Comparison of ENCODE assay signal across 9 cellular contexts in the genomic region with DNA sequence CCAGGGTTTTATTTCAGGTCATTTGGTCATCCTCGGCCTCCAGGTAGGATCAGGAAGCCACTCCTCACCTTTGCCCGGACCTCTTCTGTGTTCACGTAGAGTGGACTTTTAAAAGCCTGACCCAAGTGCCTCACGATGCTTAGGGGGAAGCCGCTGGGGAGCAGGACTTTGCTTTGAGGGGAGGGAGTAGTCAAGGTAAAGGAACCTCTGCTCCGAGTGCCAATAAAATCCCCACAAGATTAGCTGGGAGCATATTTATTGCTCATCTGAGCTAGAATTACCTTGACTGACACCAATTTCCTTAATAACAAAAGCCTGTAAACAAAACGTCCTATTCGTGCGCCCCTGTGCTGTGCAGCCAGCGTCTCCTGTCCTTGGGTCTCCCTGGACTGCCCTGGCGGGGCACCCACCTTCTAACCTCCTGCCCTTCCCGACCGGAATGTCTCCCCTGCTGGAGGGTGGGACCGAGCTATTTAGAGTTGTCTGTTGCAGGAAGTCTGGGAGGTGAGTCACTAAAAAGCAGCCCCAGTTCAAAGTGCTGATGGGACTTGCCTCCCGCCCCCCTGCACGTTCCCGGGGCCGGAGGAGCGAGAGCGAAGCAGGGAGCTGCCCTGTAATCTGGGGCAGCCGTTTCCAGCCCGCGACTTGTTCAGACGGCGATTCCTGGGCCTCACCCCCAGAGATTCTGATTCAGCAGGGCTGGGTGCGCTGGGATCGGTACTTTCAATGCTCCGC. TPM values are rescaled to one million over a fixed set of nuclear protein-coding genes. Genes with fewer than 3 reads are reported as not detected.
A peak's percentile ranks its signal among the peaks of the same experiment; 100 is the strongest.
DNase-seq lines count a peak whose midpoint lies in the region; ATAC-seq and TF ChIP-seq lines count a peak whose summit lies in the region.
"Had no signal": no experiment of that assay in that cellular context is flagged by ENCODE, and none has a peak within 500 bp of the region (broad histone marks: within the 10 kb centered on the region; RNA-seq: fewer than 3 reads in every experiment).

No MANE protein-coding gene starts in this region.

- peak overlapping the region; percentile 8 for H2BK15ac ChIP-seq in neuronal stem cell (ENCODE audit: low read length)

- no peak overlapping the region for H2BK120ac ChIP-seq in neuronal stem cell (ENCODE audit: low read depth, low read length)

- no peak overlapping the region for H4K8ac ChIP-seq in neuronal stem cell (ENCODE audit: low read depth, low read length)

- H3K14ac ChIP-seq in neuronal stem cell (ENCODE audit: low read length): no peak overlapping the region

- peaks cover 0 to 63% (median 9%) of the 10 kb centered on the region in 3 experiments for H3K27me3 ChIP-seq in neuronal stem cell (ENCODE audit: control insufficient read depth in 3 of 3, insufficient read depth in 3 of 3, low read depth in 1 of 3, low read length in 3 of 3)
- H3K27me3 ChIP-seq in testis: no peaks in the 10 kb centered on the region

- H3K9me3 ChIP-seq in neuronal stem cell (replicated peaks in 1 of 2; ENCODE audit: control insufficient read depth in 2 of 2, insufficient read depth in 1 of 2, low read depth in 1 of 2, low read length in 2 of 2): no peaks in the 10 kb centered on the region
- no peaks in the 10 kb centered on the region for H3K9me3 ChIP-seq in testis

- intact Hi-C loops in testis (cut with DNase I; ENCODE audit: low total_unique reads): loop anchor here (10.0 kb wide), 1 partner anchor 214 kb away; no protein-coding TSS in a partner anchor

- H3K4me3 ChIP-seq in fibroblast of villous mesenchyme (ENCODE audit: low read depth, low read length) (peak overlapping the region; percentile 74), neuronal stem cell (ENCODE audit: low read length in 2 of 2) (peak overlapping the region; percentile 65 to 84), testis (peak overlapping the region; percentile 62 to 70)

- H3K27ac ChIP-seq in neuronal stem cell (replicated peaks; ENCODE audit: low read length) (peak overlapping the region; percentile 60), testis (peak overlapping the region; percentile 43 to 68)

- H3K4me1 ChIP-seq in neuronal stem cell (ENCODE audit: control insufficient read depth in 2 of 2, insufficient read depth in 1 of 2, low read depth in 1 of 2, low read length in 2 of 2): peaks cover 20 to 25% of the 10 kb centered on the region in 2 donors
- H3K4me1 ChIP-seq in testis: peaks cover 33% of the 10 kb centered on the region

- no peaks in the 10 kb centered on the region for H3K79me1 ChIP-seq in neuronal stem cell (ENCODE audit: low read depth, low read length)

- peak overlapping the region; percentile 51 for H3K23ac ChIP-seq in neuronal stem cell (ENCODE audit: low read depth, low read length, poor library complexity)

- H2AFZ ChIP-seq in neuronal stem cell (ENCODE audit: low read length): peak overlapping the region; percentile 97

- no peak overlapping the region for H3K4ac ChIP-seq in neuronal stem cell (ENCODE audit: low read length)

- peak overlapping the region; percentile 85 for H3K9ac ChIP-seq in neuronal stem cell (ENCODE audit: low read depth, low read length, poor library complexity)

- no peak for TF ChIP-seq POLR2A in testis (IDR thresholded peaks at IDR 0.05)

- no peak overlapping the region for H2AK5ac ChIP-seq in neuronal stem cell (ENCODE audit: low read depth, low read length)

- no peak overlapping the region for H4K91ac ChIP-seq in neuronal stem cell (ENCODE audit: low read depth, low read length, poor library complexity)

- peak; percentile 58 for DNase-seq in activated T-helper 9 cell treated with anti-CD3 and anti-CD28 coated beads, Interleukin-2, amount 50 U/mL, for 16 hours (ENCODE audit: low read depth)
- DNase-seq in fibroblast of villous mesenchyme (ENCODE audit: low read depth) (peak; percentile 91), neuronal stem cell (ENCODE audit: low spot score) (no peak), testis (peak; percentile 56), COLO829 (ENCODE audit: low spot score) (no peak)

- no peak for TF ChIP-seq CTCF in fibroblast of villous mesenchyme (IDR thresholded peaks at IDR 0.05; ENCODE audit: insufficient read depth, low read depth, low read length)
- no peak for TF ChIP-seq CTCF in testis (IDR thresholded peaks at IDR 0.05)

- H2BK5ac ChIP-seq in neuronal stem cell (ENCODE audit: low read length): no peak overlapping the region

- H3K18ac ChIP-seq in neuronal stem cell (ENCODE audit: low read length): peak overlapping the region; percentile 97

- H3K4me2 ChIP-seq in neuronal stem cell (ENCODE audit: insufficient read depth, low read length, poor library complexity, severe bottlenecking): peak overlapping the region; percentile 90

- H3K36me3 ChIP-seq in neuronal stem cell (replicated peaks in 1 of 2; ENCODE audit: control insufficient read depth in 2 of 2, insufficient read depth in 2 of 2, low read length in 2 of 2) (no peaks in the 10 kb centered on the region), testis (ENCODE audit: low read depth, missing control alignments) (no peaks in the 10 kb centered on the region)

- no peak overlapping the region for H2BK12ac ChIP-seq in neuronal stem cell (ENCODE audit: low read length)

- WGBS in neuronal stem cell (ENCODE audit: extremely low coverage in 2 of 2, insufficient read length in 2 of 2, insufficient replicate concordance in 1 of 2), 2 donors: no CpG with 5 or more reads among the region's 28 CpGs
- 17 to 18% methylated on average over 12 to 27 of the region's 28 CpGs for WGBS in testis, 2 donors

- ATAC-seq in GM19372 (IDR thresholded peaks at IDR 0.05; ENCODE audit: low read depth, unreplicated experiment) (peak; percentile 3), HG03520 (IDR thresholded peaks at IDR 0.05; ENCODE audit: unreplicated experiment) (no peak)

TF ChIP-seq in PFSK-1, 5 proteins besides CTCF, POLR2A, EP300 and RAD21:
- TF ChIP-seq TAF1 (IDR thresholded peaks at IDR 0.05; ENCODE audit: borderline replicate concordance, insufficient read depth, low read length) (0 out of 2 replicates have a peak, but pooled peaks have one; percentile 25), FOXP2 (optimal IDR thresholded peaks at IDR 0.05; ENCODE audit: borderline replicate concordance, extremely low read depth, extremely low read length, insufficient read depth) (peak; percentile 53), SIN3A (IDR thresholded peaks at IDR 0.05; ENCODE audit: borderline replicate concordance, insufficient read depth, low read length) (peak; percentile 36; the same call in 1 of the 2 replicates), POLR2AphosphoS5 (IDR thresholded peaks at IDR 0.05; ENCODE audit: low read depth, low read length) (peak; percentile 14; the same call in 1 of the 2 replicates)
- TF ChIP-seq, protein P1, sequence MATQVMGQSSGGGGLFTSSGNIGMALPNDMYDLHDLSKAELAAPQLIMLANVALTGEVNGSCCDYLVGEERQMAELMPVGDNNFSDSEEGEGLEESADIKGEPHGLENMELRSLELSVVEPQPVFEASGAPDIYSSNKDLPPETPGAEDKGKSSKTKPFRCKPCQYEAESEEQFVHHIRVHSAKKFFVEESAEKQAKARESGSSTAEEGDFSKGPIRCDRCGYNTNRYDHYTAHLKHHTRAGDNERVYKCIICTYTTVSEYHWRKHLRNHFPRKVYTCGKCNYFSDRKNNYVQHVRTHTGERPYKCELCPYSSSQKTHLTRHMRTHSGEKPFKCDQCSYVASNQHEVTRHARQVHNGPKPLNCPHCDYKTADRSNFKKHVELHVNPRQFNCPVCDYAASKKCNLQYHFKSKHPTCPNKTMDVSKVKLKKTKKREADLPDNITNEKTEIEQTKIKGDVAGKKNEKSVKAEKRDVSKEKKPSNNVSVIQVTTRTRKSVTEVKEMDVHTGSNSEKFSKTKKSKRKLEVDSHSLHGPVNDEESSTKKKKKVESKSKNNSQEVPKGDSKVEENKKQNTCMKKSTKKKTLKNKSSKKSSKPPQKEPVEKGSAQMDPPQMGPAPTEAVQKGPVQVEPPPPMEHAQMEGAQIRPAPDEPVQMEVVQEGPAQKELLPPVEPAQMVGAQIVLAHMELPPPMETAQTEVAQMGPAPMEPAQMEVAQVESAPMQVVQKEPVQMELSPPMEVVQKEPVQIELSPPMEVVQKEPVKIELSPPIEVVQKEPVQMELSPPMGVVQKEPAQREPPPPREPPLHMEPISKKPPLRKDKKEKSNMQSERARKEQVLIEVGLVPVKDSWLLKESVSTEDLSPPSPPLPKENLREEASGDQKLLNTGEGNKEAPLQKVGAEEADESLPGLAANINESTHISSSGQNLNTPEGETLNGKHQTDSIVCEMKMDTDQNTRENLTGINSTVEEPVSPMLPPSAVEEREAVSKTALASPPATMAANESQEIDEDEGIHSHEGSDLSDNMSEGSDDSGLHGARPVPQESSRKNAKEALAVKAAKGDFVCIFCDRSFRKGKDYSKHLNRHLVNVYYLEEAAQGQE (IDR thresholded peaks at IDR 0.05; ENCODE audit: insufficient read depth in 1 of 2, low read depth in 2 of 2, low read length in 2 of 2): peak in 1 of 2 experiments; percentile 4; a peak in 1 of 4 replicates

RNA-seq across cellular contexts. Expression of a gene that starts 0.8 kb away (rescaled TPM):
- polyA plus RNA-seq in PFSK-1 (2012; ENCODE audit: insufficient read length, low read depth): 49.3 TPM
- total RNA-seq in fibroblast of villous mesenchyme (84.1 and 137 TPM in 2 replicates), testis (10 to 100 TPM; 27.1 to 30.2 TPM)
- polyA plus RNA-seq in neuronal stem cell (2013, experiment 1 of 2): 0.75 TPM
- 0.76 TPM for polyA plus RNA-seq in neuronal stem cell (2013, experiment 2 of 2)
- 38.7 TPM for polyA plus RNA-seq in testis (ENCODE audit: insufficient read depth, low read depth, low replicate concordance)

RNA-seq across cellular contexts. Expression of a gene that starts 25.1 kb away (rescaled TPM):
- not detected for polyA plus RNA-seq in PFSK-1 (2012; ENCODE audit: insufficient read length, low read depth)
- total RNA-seq in fibroblast of villous mesenchyme (0.43 TPM in 1 of 2 replicates, not detected in the other), testis (not detected)
- not detected for polyA plus RNA-seq in neuronal stem cell (2013, experiment 1 of 2)
- not detected for polyA plus RNA-seq in neuronal stem cell (2013, experiment 2 of 2)
- 0.66 TPM for polyA plus RNA-seq in testis (ENCODE audit: insufficient read depth, low read depth, low replicate concordance)
- total RNA-seq: dermis microvascular lymphatic vessel endothelial cell had no signal

Comparison
In these comparisons a context has a peak if more than half of its experiments do, and no peak if none do; other contexts are left out.
1. DNase-seq: peak in activated T-helper 9 cell treated with anti-CD3 and anti-CD28 coated beads, Interleukin-2, amount 50 U/mL, for 16 hours (single experiment), fibroblast of villous mesenchyme (single experiment) and testis (single experiment); none in neuronal stem cell (single experiment) and COLO829 (single experiment).
2. Peak in every context shown above with its lines, with median percentiles within 50 percentile points of each other: H3K4me3 ChIP-seq.